ENCODE assay signal across 24 cellular contexts in the genomic region with DNA sequence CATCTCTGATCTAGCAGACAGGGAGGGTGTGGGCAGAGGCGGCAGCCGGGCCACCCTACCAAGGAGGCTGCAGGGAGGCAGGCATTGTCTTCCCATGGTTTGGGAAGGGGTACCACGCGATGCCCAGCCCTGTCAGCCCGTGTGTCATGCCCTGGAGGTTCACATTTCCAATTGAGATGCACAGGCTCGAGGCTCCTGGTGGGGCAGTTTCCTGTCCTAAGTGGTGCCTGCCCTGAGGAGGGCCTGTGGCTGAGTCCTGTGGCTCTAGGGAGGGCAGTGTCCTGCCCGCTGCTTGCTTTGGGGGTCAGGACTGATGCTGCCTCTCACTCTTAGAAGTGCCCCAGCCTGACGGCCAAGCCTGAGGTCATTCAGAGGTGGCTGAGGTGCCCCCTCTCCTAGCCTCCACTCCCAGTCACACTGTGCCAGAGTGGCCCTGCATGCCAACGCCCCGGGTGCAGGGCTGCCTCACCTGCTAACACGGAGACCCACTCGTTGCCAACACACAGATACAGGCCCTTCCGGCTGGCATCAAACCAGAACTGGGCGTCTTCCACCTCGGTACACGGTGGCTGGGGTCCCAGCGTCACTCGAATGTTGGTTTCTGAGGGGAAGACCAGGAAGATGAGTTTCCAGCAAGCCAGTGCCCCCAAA. TPM values are rescaled to one million over a fixed set of nuclear protein-coding genes. Genes with fewer than 3 reads are reported as not detected.
DNase-seq lines count a peak whose midpoint lies in the region; ATAC-seq and TF ChIP-seq lines count a peak whose summit lies in the region.
"Had no signal": no experiment of that assay in that cellular context is flagged by ENCODE, and none has a peak within 500 bp of the region (broad histone marks: within the 10 kb centered on the region; RNA-seq: fewer than 3 reads in every experiment).

No MANE protein-coding gene starts in this region.

- no peaks in the 10 kb centered on the region for H3K9me3 ChIP-seq in Peyer's patch
- H3K9me3 ChIP-seq: transverse colon had no signal

- intact Hi-C loops in posterior vena cava (cut with DNase I), result no loop called here

- H3K27ac Mint-ChIP-seq in chondrocyte (ENCODE audit: unreplicated experiment), result no peak overlapping the region
- H3K27ac Mint-ChIP-seq: activated naive CD8-positive, alpha-beta T cell treated with anti-CD3 and anti-CD28 coated beads, Interleukin-2, amount 10 ng/mL, durations not matched to agents 7 days and 5 days; nephron progenitor cell; progenitor cell of endocrine pancreas; stimulated activated naive CD8-positive, alpha-beta T cell treated with anti-CD3 and anti-CD28 coated beads, Interleukin-15, Interleukin-2, amounts not matched to agents 100 ng/mL and 50 ng/mL, for 24 hours had no signal

- H3K4me1 ChIP-seq in Peyer's patch, result no peaks in the 10 kb centered on the region
- H3K4me1 ChIP-seq: transverse colon had no signal

- no peak overlapping the region for H3K4me3 Mint-ChIP-seq in chondrocyte (ENCODE audit: unreplicated experiment)
- H3K4me3 Mint-ChIP-seq: activated naive CD8-positive, alpha-beta T cell treated with anti-CD3 and anti-CD28 coated beads, Interleukin-2, amount 10 ng/mL, durations not matched to agents 7 days and 5 days; CD4-positive, alpha-beta memory T cell; nephron progenitor cell; stimulated activated naive CD8-positive, alpha-beta T cell treated with anti-CD3 and anti-CD28 coated beads, Interleukin-15, Interleukin-2, amounts not matched to agents 100 ng/mL and 50 ng/mL, for 24 hours had no signal

- no peak overlapping the region for H3K27ac ChIP-seq in Peyer's patch
- H3K27ac ChIP-seq: GM23248, transverse colon had no signal

- TF ChIP-seq CTCF in Peyer's patch (IDR thresholded peaks at IDR 0.05) (no peak), chondrocyte (IDR thresholded peaks at IDR 0.05) (no peak)

- H3K36me3 Mint-ChIP-seq in chondrocyte (ENCODE audit: low read depth), result no peaks in the 10 kb centered on the region
- H3K36me3 Mint-ChIP-seq: activated naive CD8-positive, alpha-beta T cell treated with anti-CD3 and anti-CD28 coated beads, Interleukin-2, amount 10 ng/mL, durations not matched to agents 7 days and 5 days; CD4-positive, alpha-beta memory T cell had no signal

- no peaks in the 10 kb centered on the region for H3K4me1 Mint-ChIP-seq in chondrocyte (ENCODE audit: low read depth)
- H3K4me1 Mint-ChIP-seq: activated naive CD8-positive, alpha-beta T cell treated with anti-CD3 and anti-CD28 coated beads, Interleukin-2, amount 10 ng/mL, durations not matched to agents 7 days and 5 days; nephron progenitor cell had no signal

- H3K36me3 ChIP-seq in Peyer's patch, result no peaks in the 10 kb centered on the region
- H3K36me3 ChIP-seq: transverse colon had no signal

- TF ChIP-seq POLR2A in Peyer's patch (IDR thresholded peaks at IDR 0.05), result no peak

- H3K4me3 ChIP-seq in Peyer's patch, result no peak overlapping the region
- H3K4me3 ChIP-seq: GM23248, transverse colon had no signal

- ATAC-seq in HG03135 (IDR thresholded peaks at IDR 0.05; ENCODE audit: unreplicated experiment), result no peak
- ATAC-seq: left colon had no signal

- H3K27me3 ChIP-seq in Peyer's patch, result no peaks in the 10 kb centered on the region
- H3K27me3 ChIP-seq: transverse colon had no signal

- DNase-seq in Peyer's patch (peak in 2 of 3 donors; percentile 29 to 41), chondrocyte (ENCODE audit: low spot score) (peak; percentile 84), posterior vena cava (ENCODE audit: low spot score) (peak; percentile 80), dermis blood vessel endothelial cell (no peak)
- DNase-seq: activated CD8-positive, alpha-beta memory T cell treated with anti-CD3 and anti-CD28 coated beads for 24 hours; activated naive CD8-positive, alpha-beta T cell treated with anti-CD3 and anti-CD28 coated beads, Interleukin-2, amount 10 ng/mL, durations not matched to agents 7 days and 5 days; CD4-positive, alpha-beta memory T cell; GDM1; GM23248; midbrain; NCI-H1092 treated with DMSO at 0.1 percent for 48 hours; NCI-H2081 treated with DMSO at 0.1 percent for 48 hours; nephron progenitor cell; RPMI8226; small intestine; stimulated activated CD4-positive, alpha-beta T cell treated with anti-CD3 and anti-CD28 coated beads, Interleukin-2, amount 100 ng/mL, for 48 hours; T-helper 9 cell had no signal

- peaks cover 13% of the 10 kb centered on the region for H3K27me3 Mint-ChIP-seq in chondrocyte (ENCODE audit: low read depth)
- H3K27me3 Mint-ChIP-seq: stimulated activated naive CD8-positive, alpha-beta T cell treated with anti-CD3 and anti-CD28 coated beads, Interleukin-15, Interleukin-2, amounts not matched to agents 100 ng/mL and 50 ng/mL, for 24 hours had no signal

- no peaks in the 10 kb centered on the region for H3K9me3 Mint-ChIP-seq in chondrocyte (ENCODE audit: low read depth)
- H3K9me3 Mint-ChIP-seq: activated naive CD8-positive, alpha-beta T cell treated with anti-CD3 and anti-CD28 coated beads, Interleukin-2, amount 10 ng/mL, durations not matched to agents 7 days and 5 days; CD4-positive, alpha-beta memory T cell; nephron progenitor cell; stimulated activated naive CD8-positive, alpha-beta T cell treated with anti-CD3 and anti-CD28 coated beads, Interleukin-15, Interleukin-2, amounts not matched to agents 100 ng/mL and 50 ng/mL, for 24 hours had no signal

RNA-seq across cellular contexts. Expression of a gene that starts 11.9 kb away (rescaled TPM):
- total RNA-seq in Peyer's patch (not detected), chondrocyte (not detected in 3 replicates), posterior vena cava (not detected), dermis blood vessel endothelial cell (not detected in 2 replicates)
- total RNA-seq: activated naive CD8-positive, alpha-beta T cell treated with anti-CD3 and anti-CD28 coated beads, Interleukin-2, amount 10 ng/mL, durations not matched to agents 7 days and 5 days; CD4-positive, alpha-beta memory T cell; glomerular endothelial cell; GM23248; left colon; NCI-H460; progenitor cell of endocrine pancreas; transverse colon had no signal

RNA-seq across cellular contexts. Expression of a gene that starts 23.2 kb away (rescaled TPM):
- total RNA-seq in Peyer's patch (not detected), chondrocyte (not detected in 3 replicates), posterior vena cava (not detected), dermis blood vessel endothelial cell (not detected in 2 replicates)
- total RNA-seq: activated naive CD8-positive, alpha-beta T cell treated with anti-CD3 and anti-CD28 coated beads, Interleukin-2, amount 10 ng/mL, durations not matched to agents 7 days and 5 days; CD4-positive, alpha-beta memory T cell; glomerular endothelial cell; GM23248; left colon; NCI-H460; progenitor cell of endocrine pancreas; transverse colon had no signal

RNA-seq across cellular contexts. Expression of a gene that starts 30.5 kb away (rescaled TPM):
- total RNA-seq in Peyer's patch, result not detected
- total RNA-seq in chondrocyte, result not detected in 3 replicates
- total RNA-seq in posterior vena cava, result not detected
- total RNA-seq in dermis blood vessel endothelial cell, result not detected in 2 replicates
- total RNA-seq: activated naive CD8-positive, alpha-beta T cell treated with anti-CD3 and anti-CD28 coated beads, Interleukin-2, amount 10 ng/mL, durations not matched to agents 7 days and 5 days; CD4-positive, alpha-beta memory T cell; glomerular endothelial cell; GM23248; left colon; NCI-H460; progenitor cell of endocrine pancreas; transverse colon had no signal

RNA-seq across cellular contexts. Expression of a gene that starts 45.4 kb away (rescaled TPM):
- not detected for total RNA-seq in Peyer's patch
- not detected in 3 replicates for total RNA-seq in chondrocyte
- total RNA-seq in posterior vena cava, result not detected
- not detected in 2 replicates for total RNA-seq in dermis blood vessel endothelial cell
- total RNA-seq: activated naive CD8-positive, alpha-beta T cell treated with anti-CD3 and anti-CD28 coated beads, Interleukin-2, amount 10 ng/mL, durations not matched to agents 7 days and 5 days; CD4-positive, alpha-beta memory T cell; glomerular endothelial cell; GM23248; left colon; NCI-H460; progenitor cell of endocrine pancreas; transverse colon had no signal

RNA-seq across cellular contexts. Expression of a gene that starts 52.3 kb away (rescaled TPM):
- total RNA-seq in Peyer's patch (not detected), chondrocyte (not detected in 3 replicates), posterior vena cava (not detected), dermis blood vessel endothelial cell (not detected in 2 replicates)
- total RNA-seq: activated naive CD8-positive, alpha-beta T cell treated with anti-CD3 and anti-CD28 coated beads, Interleukin-2, amount 10 ng/mL, durations not matched to agents 7 days and 5 days; CD4-positive, alpha-beta memory T cell; glomerular endothelial cell; GM23248; left colon; NCI-H460; progenitor cell of endocrine pancreas; transverse colon had no signal
